ENCODE assay signal across 22 cellular contexts in genomic region chr10:89309646-89310045, GRCh38.
"Had no signal": no experiment of that assay in that cellular context is flagged by ENCODE, and none has a peak within 500 bp of the region (broad histone marks: within the 10 kb centered on the region; RNA-seq: fewer than 3 reads in every experiment).

No MANE protein-coding gene starts in this region.

- H3K4me3 ChIP-seq: MG63, SJSA1, SK-N-MC had no signal

- DNase-seq: IMR-90, Karpas-422, KG1, MG63, NCI-H1092, NCI-H1417 treated with DMSO at 0.1 percent for 48 hours, NCI-H146, NCI-H1694 treated with DMSO at 0.1 percent for 48 hours, NCI-H1930, NCI-H2081, NCI-H2107, NCI-H2171 treated with DMSO at 0.1 percent for 48 hours, NCI-H345, NCI-H446 treated with DMSO at 0.1 percent for 48 hours, NCI-H510A treated with DMSO at 0.1 percent for 48 hours, NCI-H526, NCI-H774, Right ventricle myocardium superior, RPMI8226, SIG-M5 had no signal

- H3K36me3 ChIP-seq: MG63, SJSA1 had no signal

- H3K27ac ChIP-seq: SJSA1, SK-N-MC had no signal

- H3K27me3 ChIP-seq: MG63, SJSA1 had no signal

- H3K4me1 ChIP-seq: SJSA1 had no signal
